In genomic region chr14:22614240-22614799, GRCh38 we compare ENCODE assay signal across 8 cellular contexts. TPM values are rescaled to one million over a fixed set of nuclear protein-coding genes. Genes with fewer than 3 reads are reported as not detected.
DNase-seq lines count a peak whose midpoint lies in the region; ATAC-seq and TF ChIP-seq lines count a peak whose summit lies in the region.

No MANE protein-coding gene starts in this region.

- peaks cover 1% of the 10 kb centered on the region; the same call in 1 of the 2 replicates for H3K36me3 ChIP-seq in Caco-2 (ENCODE audit: control insufficient read depth, insufficient read depth, low read length)

- H3K4me3 ChIP-seq in Caco-2 (ENCODE audit: low read depth, low read length), result no peak overlapping the region
- H3K4me3 ChIP-seq in choroid plexus epithelial cell (ENCODE audit: low read depth, low read length), result no peak overlapping the region

- H3K4me1 ChIP-seq in Caco-2, result peaks cover 28% of the 10 kb centered on the region

- H3K27ac Mint-ChIP-seq in Caco-2 (ENCODE audit: unreplicated experiment), result peak overlapping the region; percentile 99
- H3K27ac Mint-ChIP-seq in activated naive CD4-positive, alpha-beta T cell treated with anti-CD3 and anti-CD28 coated beads for 36 hours, result no peak overlapping the region

- intact Hi-C loops in Caco-2 (cut with micrococcal nuclease; ENCODE audit: unreplicated experiment), result loop anchor here (1.0 to 5.0 kb wide), 5 partner anchors 8 to 203 kb away; partner anchors contain the start of genes ABHD4, DAD1 and SLC7A7
- intact Hi-C loops in activated naive CD4-positive, alpha-beta T cell treated with anti-CD3 and anti-CD28 coated beads for 36 hours (cut with micrococcal nuclease), result no loop called here

- BruUV-seq in Caco-2 (replicated peaks; lab: Mats Ljungman, UMichigan), result no TSS peak

- H3K27me3 ChIP-seq in Caco-2 (replicated peaks; ENCODE audit: control insufficient read depth, insufficient read depth, low read length), result no peaks in the 10 kb centered on the region

- no peak for ATAC-seq in GM21515 (IDR thresholded peaks at IDR 0.05; ENCODE audit: unreplicated experiment)

- CTCF ChIA-PET in Caco-2 (lab: Charles Lee), result no interaction called here
- CTCF ChIA-PET in activated naive CD4-positive, alpha-beta T cell treated with anti-CD3 and anti-CD28 coated beads for 36 hours (lab: Charles Lee), result no interaction called here

- H3K9me3 ChIP-seq in Caco-2, result no peaks in the 10 kb centered on the region; the same call in 1 of the 2 replicates

- peaks cover 10% of the 10 kb centered on the region for H3K9me3 Mint-ChIP-seq in Caco-2 (ENCODE audit: unreplicated experiment)
- H3K9me3 Mint-ChIP-seq in activated naive CD4-positive, alpha-beta T cell treated with anti-CD3 and anti-CD28 coated beads for 36 hours, result no peaks in the 10 kb centered on the region

- DNase-seq in Caco-2 (peak; percentile 88 to 94), Kasumi-1 (lab: John Stamatoyannopoulos, UW) (peak; percentile 8 to 11), choroid plexus epithelial cell (ENCODE audit: low read depth) (peak; percentile 98), mucosa of gallbladder (ENCODE audit: low spot score) (peak; percentile 24), T-helper 2 cell (no peak), retina (no peak)
- DNase-seq in activated naive CD4-positive, alpha-beta T cell treated with anti-CD3 and anti-CD28 coated beads for 36 hours, result no peak

- POLR2A ChIA-PET in Caco-2 (lab: Charles Lee), result no interaction called here

- H3K4me1 Mint-ChIP-seq in Caco-2 (ENCODE audit: low read depth, unreplicated experiment), result peaks cover 26% of the 10 kb centered on the region
- H3K4me1 Mint-ChIP-seq in activated naive CD4-positive, alpha-beta T cell treated with anti-CD3 and anti-CD28 coated beads for 36 hours (ENCODE audit: low read depth), result no peaks in the 10 kb centered on the region

- no peaks in the 10 kb centered on the region for H3K27me3 Mint-ChIP-seq in Caco-2 (ENCODE audit: insufficient read depth, unreplicated experiment)
- H3K27me3 Mint-ChIP-seq in activated naive CD4-positive, alpha-beta T cell treated with anti-CD3 and anti-CD28 coated beads for 36 hours (ENCODE audit: low read depth), result no peaks in the 10 kb centered on the region

- no peak for TF ChIP-seq CTCF in Caco-2 (IDR thresholded peaks at IDR 0.05; ENCODE audit: insufficient read depth in 1 of 2, low read depth in 1 of 2, low read length in 1 of 2, severe bottlenecking in 1 of 2, unreplicated experiment in 1 of 2)
- TF ChIP-seq CTCF in choroid plexus epithelial cell (conservative IDR thresholded peaks at IDR 0.05; ENCODE audit: low read depth, low read length), result no peak

- H3K4me3 Mint-ChIP-seq in Caco-2 (ENCODE audit: unreplicated experiment), result peak overlapping the region; percentile 46
- H3K4me3 Mint-ChIP-seq in activated naive CD4-positive, alpha-beta T cell treated with anti-CD3 and anti-CD28 coated beads for 36 hours, result no peak overlapping the region

- peaks cover 59% of the 10 kb centered on the region for H3K36me3 Mint-ChIP-seq in Caco-2 (ENCODE audit: insufficient read depth, unreplicated experiment)
- H3K36me3 Mint-ChIP-seq in activated naive CD4-positive, alpha-beta T cell treated with anti-CD3 and anti-CD28 coated beads for 36 hours (ENCODE audit: low read depth), result peaks cover 12% of the 10 kb centered on the region

RNA-seq across cellular contexts. Expression of gene ABHD4, which starts 16.2 kb away (rescaled TPM):
- total RNA-seq in Caco-2 (2022) (64.5 and 73.5 TPM in 2 replicates), mucosa of gallbladder (77.2 TPM)
- 10 to 100 TPM; 11.1 to 11.9 TPM for total RNA-seq in activated naive CD4-positive, alpha-beta T cell treated with anti-CD3 and anti-CD28 coated beads for 36 hours

RNA-seq across cellular contexts. Expression of gene DAD1, which starts 25.3 kb away (rescaled TPM):
- total RNA-seq in Caco-2 (2022) (151 and 160 TPM in 2 replicates), mucosa of gallbladder (235 TPM)
- total RNA-seq in activated naive CD4-positive, alpha-beta T cell treated with anti-CD3 and anti-CD28 coated beads for 36 hours, result 100 to 1,000 TPM; 219 to 226 TPM

RNA-seq across cellular contexts. Expression of gene OR6J1, which starts 29.8 kb away (rescaled TPM):
- 0.16 and 0.18 TPM in 2 replicates for total RNA-seq in Caco-2 (2022)
- total RNA-seq in mucosa of gallbladder, result not detected
- total RNA-seq in activated naive CD4-positive, alpha-beta T cell treated with anti-CD3 and anti-CD28 coated beads for 36 hours, result not detected

Comparison
In these comparisons a context has a peak if more than half of its experiments do, and no peak if none do; other contexts are left out.
1. DNase-seq: peak in Caco-2 (2 of 2), Kasumi-1 (2 of 2), choroid plexus epithelial cell (single experiment) and mucosa of gallbladder (single experiment); none in T-helper 2 cell (0 of 5), activated naive CD4-positive, alpha-beta T cell treated with anti-CD3 and anti-CD28 coated beads for 36 hours (single experiment) and retina (single experiment).